Comparison of ENCODE assay signal across 1 cellular context in genomic region chr13:85469320-85469719, GRCh38.
TF ChIP-seq lines count a peak whose summit lies in the region.

No MANE protein-coding gene starts in this region.

TF ChIP-seq in SK-N-SH, 30 proteins besides CTCF, POLR2A, EP300 and RAD21 (continued from another document):
- no peak for TF ChIP-seq SIN3A (IDR thresholded peaks at IDR 0.05; ENCODE audit: borderline replicate concordance, low read depth, low read length)
- no peak for TF ChIP-seq RCOR1 (IDR thresholded peaks at IDR 0.05; ENCODE audit: low read length)
- no peak for TF ChIP-seq RFX5 (IDR thresholded peaks at IDR 0.05; ENCODE audit: low read length)
- no peak for TF ChIP-seq POLR2AphosphoS5 (IDR thresholded peaks at IDR 0.05; ENCODE audit: low read depth, low read length)
- TF ChIP-seq TEAD4 (IDR thresholded peaks at IDR 0.05; ENCODE audit: borderline replicate concordance, insufficient read depth): no peak
- no peak for TF ChIP-seq ZBTB33 (IDR thresholded peaks at IDR 0.05; ENCODE audit: borderline replicate concordance, low read depth)
- TF ChIP-seq FOXM1 (IDR thresholded peaks at IDR 0.05; ENCODE audit: low read depth): no peak
- no peak for TF ChIP-seq EZH2phosphoT487 (IDR thresholded peaks at IDR 0.05; ENCODE audit: borderline replicate concordance, low read depth)
- TF ChIP-seq, protein P1, sequence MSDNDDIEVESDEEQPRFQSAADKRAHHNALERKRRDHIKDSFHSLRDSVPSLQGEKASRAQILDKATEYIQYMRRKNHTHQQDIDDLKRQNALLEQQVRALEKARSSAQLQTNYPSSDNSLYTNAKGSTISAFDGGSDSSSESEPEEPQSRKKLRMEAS (IDR thresholded peaks at IDR 0.05; ENCODE audit: low read depth): no peak
- no peak for TF ChIP-seq ELF1 (IDR thresholded peaks at IDR 0.05)
- TF ChIP-seq NFIC (IDR thresholded peaks at IDR 0.05; ENCODE audit: borderline replicate concordance): no peak
